Comparison of ENCODE assay signal across 8 cellular contexts in the genomic region with DNA sequence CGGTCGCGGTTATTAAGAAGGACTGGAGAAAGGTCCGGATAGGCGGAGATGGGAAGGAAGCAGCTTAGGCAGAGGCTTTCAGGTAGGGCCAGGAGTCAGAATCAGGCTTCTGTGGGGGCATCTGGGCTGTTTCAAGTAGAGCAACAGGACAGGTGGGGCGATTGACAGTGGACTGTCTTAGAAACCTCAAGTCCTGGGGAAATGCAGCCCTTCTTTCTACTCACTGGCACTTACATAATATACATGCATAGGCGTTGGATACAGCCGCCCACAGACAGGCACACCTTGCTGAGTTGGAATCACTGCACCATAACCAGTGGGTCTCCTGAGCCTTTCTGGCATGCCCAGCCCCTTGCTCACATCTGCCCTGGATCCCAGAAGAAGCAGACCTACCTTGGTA. TPM values are rescaled to one million over a fixed set of nuclear protein-coding genes. Genes with fewer than 3 reads are reported as not detected.
DNase-seq lines count a peak whose midpoint lies in the region; TF ChIP-seq lines count a peak whose summit lies in the region.

No MANE protein-coding gene starts in this region.

- no peak overlapping the region for H3K27ac Mint-ChIP-seq in nephron progenitor cell

- H3K36me3 Mint-ChIP-seq in nephron progenitor cell (ENCODE audit: low read depth) = peaks cover 17% of the 10 kb centered on the region

- H3K9me3 ChIP-seq in BLaER1 (no peaks in the 10 kb centered on the region), ectodermal cell (ENCODE audit: control insufficient read depth, low read length) (no peaks in the 10 kb centered on the region), WERI-Rb-1 (ENCODE audit: severe bottlenecking) (no peaks in the 10 kb centered on the region)

- peaks cover 59% of the 10 kb centered on the region for H4K20me1 ChIP-seq in BLaER1

- no peak for TF ChIP-seq CTCF in NB4 (IDR thresholded peaks at IDR 0.05; ENCODE audit: low read depth, low read length)
- TF ChIP-seq CTCF in nephron progenitor cell (IDR thresholded peaks at IDR 0.05) = no peak
- TF ChIP-seq CTCF in WERI-Rb-1 (IDR thresholded peaks at IDR 0.05; ENCODE audit: low read depth, low read length) = no peak

- peaks cover 41% of the 10 kb centered on the region for H3K4me1 Mint-ChIP-seq in nephron progenitor cell

- peaks cover 75% of the 10 kb centered on the region for H3K4me1 ChIP-seq in BLaER1
- H3K4me1 ChIP-seq in ectodermal cell (ENCODE audit: control insufficient read depth, insufficient read depth, low read length) = peaks cover 11% of the 10 kb centered on the region

- no peak for TF ChIP-seq POLR2A in NB4 (IDR thresholded peaks at IDR 0.05; ENCODE audit: extremely low read depth, insufficient read length)

- H3K36me3 ChIP-seq in BLaER1 (peaks cover 35% of the 10 kb centered on the region), ectodermal cell (ENCODE audit: control insufficient read depth, insufficient read depth, low read length) (no peaks in the 10 kb centered on the region), WERI-Rb-1 (peaks cover 5% of the 10 kb centered on the region)

- H3K27ac ChIP-seq in BLaER1 = peak overlapping the region; percentile 94
- H3K27ac ChIP-seq in ectodermal cell (ENCODE audit: insufficient read depth, low read depth, low read length, poor library complexity, severe bottlenecking) = no peak overlapping the region
- no peak overlapping the region for H3K27ac ChIP-seq in WERI-Rb-1

- H3K4me3 Mint-ChIP-seq in nephron progenitor cell = peak overlapping the region; percentile 90

- 28 to 30% methylated on average over 8 of the region's 8 CpGs for WGBS in ectodermal cell, 2 experiments

- H3K4me3 ChIP-seq in BLaER1 = peak overlapping the region; percentile 95
- peak overlapping the region; percentile 70 for H3K4me3 ChIP-seq in NB4 (ENCODE audit: low read depth, low read length)
- H3K4me3 ChIP-seq in ectodermal cell (ENCODE audit: insufficient read depth, low read depth, low read length) = peak overlapping the region; percentile 78
- no peak overlapping the region for H3K4me3 ChIP-seq in WERI-Rb-1 (ENCODE audit: low read depth, low read length)

- H3K9me3 Mint-ChIP-seq in nephron progenitor cell = no peaks in the 10 kb centered on the region

- H3K9ac ChIP-seq in BLaER1 = peak overlapping the region; percentile 97

- H3K27me3 Mint-ChIP-seq in nephron progenitor cell (ENCODE audit: low read depth, poor library complexity) = peaks cover 17% of the 10 kb centered on the region

- DNase-seq in NB4 (ENCODE audit: low read depth) (no peak), nephron progenitor cell (no peak), WERI-Rb-1 (no peak), EL (no peak), superior temporal gyrus (ENCODE audit: extremely low spot score) (no peak), NCI-H2029 (lab: John Stamatoyannopoulos, UW) (no peak)

- H3K27me3 ChIP-seq in BLaER1 (no peaks in the 10 kb centered on the region), ectodermal cell (ENCODE audit: control insufficient read depth, insufficient read depth, low read length, poor library complexity, severe bottlenecking) (peaks cover 12% of the 10 kb centered on the region), WERI-Rb-1 (ENCODE audit: insufficient read depth, low read depth, severe bottlenecking) (peaks cover 2% of the 10 kb centered on the region)

- H3K4me2 ChIP-seq in BLaER1 = peak overlapping the region; percentile 92

RNA-seq across cellular contexts. Expression of gene MYD88, which starts 0.7 kb away (rescaled TPM):
- polyA plus RNA-seq in ectodermal cell (2013, experiment 1 of 4) = 20.6 TPM
- 24.4 TPM for polyA plus RNA-seq in ectodermal cell (2013, experiment 2 of 4)
- polyA plus RNA-seq in ectodermal cell (2013, experiment 3 of 4) = 22.3 TPM
- 23.6 TPM for polyA plus RNA-seq in ectodermal cell (2013, experiment 4 of 4)

RNA-seq across cellular contexts. Expression of gene ACAA1, which starts 2.3 kb away (rescaled TPM):
- 19.6 TPM for polyA plus RNA-seq in ectodermal cell (2013, experiment 1 of 4)
- 18.2 TPM for polyA plus RNA-seq in ectodermal cell (2013, experiment 2 of 4)
- polyA plus RNA-seq in ectodermal cell (2013, experiment 3 of 4) = 15.1 TPM
- polyA plus RNA-seq in ectodermal cell (2013, experiment 4 of 4) = 19.2 TPM

RNA-seq across cellular contexts. Expression of gene OXSR1, which starts 26.1 kb away (rescaled TPM):
- 60.6 TPM for polyA plus RNA-seq in ectodermal cell (2013, experiment 1 of 4)
- 63.8 TPM for polyA plus RNA-seq in ectodermal cell (2013, experiment 2 of 4)
- 47.5 TPM for polyA plus RNA-seq in ectodermal cell (2013, experiment 3 of 4)
- 49.4 TPM for polyA plus RNA-seq in ectodermal cell (2013, experiment 4 of 4)
